Comparison of ENCODE assay signal across 9 cellular contexts in genomic region chr7:18638594-18639452, GRCh38.
DNase-seq lines count a peak whose midpoint lies in the region; ATAC-seq and TF ChIP-seq lines count a peak whose summit lies in the region.
"Had no signal": no experiment of that assay in that cellular context is flagged by ENCODE, and none has a peak within 500 bp of the region (broad histone marks: within the 10 kb centered on the region; RNA-seq: fewer than 3 reads in every experiment).

No MANE protein-coding gene starts in this region.

- H3K27ac ChIP-seq in foreskin keratinocyte: no peak overlapping the region
- H3K27ac ChIP-seq: KMS-11 had no signal

- no peak overlapping the region for H3K4me3 Mint-ChIP-seq in HFFc6

- H3K4me1 ChIP-seq in foreskin keratinocyte: no peaks in the 10 kb centered on the region

- peak; percentile 63 for ATAC-seq in stimulated activated naive CD8-positive, alpha-beta T cell treated with anti-CD3 and anti-CD28 coated beads, Interleukin-15, Interleukin-2, amounts not matched to agents 100 U/mL and 50 U/mL, for 24 hours
- no peak for ATAC-seq in GM18909 (IDR thresholded peaks at IDR 0.05; ENCODE audit: poor library complexity, unreplicated experiment)
- ATAC-seq in foreskin keratinocyte: no peak

- TF ChIP-seq CTCF in HFFc6 (IDR thresholded peaks at IDR 0.05) (no peak), foreskin keratinocyte (conservative IDR thresholded peaks at IDR 0.05) (no peak)

- no peaks in the 10 kb centered on the region for H3K9me3 Mint-ChIP-seq in HFFc6

- H3K4me1 Mint-ChIP-seq in HFFc6 (ENCODE audit: low read depth): peaks cover 19% of the 10 kb centered on the region

- peak; percentile 64 for DNase-seq in HFFc6
- DNase-seq in SW480 (ENCODE audit: low spot score): peak; percentile 13
- DNase-seq in glomerular visceral epithelial cell (ENCODE audit: extremely low spot score): peak; percentile 2
- no peak for DNase-seq in stimulated activated naive CD8-positive, alpha-beta T cell treated with anti-CD3 and anti-CD28 coated beads, Interleukin-15, Interleukin-2, amounts not matched to agents 100 U/mL and 50 U/mL, for 24 hours
- no peak for DNase-seq in NCI-H526 (lab: John Stamatoyannopoulos, UW)
- no peak for DNase-seq in foreskin keratinocyte
- DNase-seq: activated CD4-positive, alpha-beta T cell treated with anti-CD3 and anti-CD28 coated beads for 4 hours had no signal

- peak overlapping the region; percentile 70 for H3K27ac Mint-ChIP-seq in HFFc6

- H3K27me3 ChIP-seq in foreskin keratinocyte: no peaks in the 10 kb centered on the region

- no peaks in the 10 kb centered on the region for H3K27me3 Mint-ChIP-seq in HFFc6 (ENCODE audit: insufficient read depth)

- H3K36me3 Mint-ChIP-seq in HFFc6 (ENCODE audit: low read depth): no peaks in the 10 kb centered on the region

Comparison
In these comparisons a context has a peak if more than half of its experiments do, and no peak if none do; other contexts are left out.
1. DNase-seq: peak in HFFc6 (single experiment), SW480 (single experiment) and glomerular visceral epithelial cell (single experiment); none in stimulated activated naive CD8-positive, alpha-beta T cell treated with anti-CD3 and anti-CD28 coated beads, Interleukin-15, Interleukin-2, amounts not matched to agents 100 U/mL and 50 U/mL, for 24 hours (single experiment), NCI-H526 (0 of 2) and foreskin keratinocyte (0 of 2).